19 cellular contexts compared by ENCODE assay signal in genomic region chr4:163758032-163758431, GRCh38.
"Had no signal": no experiment of that assay in that cellular context is flagged by ENCODE, and none has a peak within 500 bp of the region (broad histone marks: within the 10 kb centered on the region; RNA-seq: fewer than 3 reads in every experiment).

No MANE protein-coding gene starts in this region.

- DNase-seq: cortex of kidney; effector CD8-positive, alpha-beta T cell; gastrocnemius medialis; heart right ventricle; kidney glomerular epithelial cell; mesendoderm; naive B cell; occipital lobe; pancreas; psoas muscle; retina; right lobe of liver; stimulated activated CD4-positive, alpha-beta T cell treated with anti-CD3 and anti-CD28 coated beads, Interleukin-4, amount 100 ng/mL, for 24 hours; stimulated activated naive CD8-positive, alpha-beta T cell treated with anti-CD3 and anti-CD28 coated beads, Interleukin-15, amount 100 ng/mL, for 72 hours; transverse colon had no signal

- H3K36me3 ChIP-seq: gastrocnemius medialis, heart right ventricle, pancreas, right lobe of liver, thoracic aorta, transverse colon had no signal

- H3K4me3 ChIP-seq: dorsolateral prefrontal cortex, gastrocnemius medialis, heart right ventricle, pancreas, psoas muscle, right lobe of liver, thoracic aorta, transverse colon had no signal

- ATAC-seq: esophagus mucosa; heart right ventricle; pancreas; psoas muscle; right lobe of liver; stimulated activated memory B cell treated with anti-CD40 and anti-IgM and Interleukin-4, amounts not matched to agents 10 μg/mL and 1 μg/mL and 100 μg/mL, for 72 hours; stimulated activated naive CD8-positive, alpha-beta T cell treated with anti-CD3 and anti-CD28 coated beads, Interleukin-15, amount 100 ng/mL, for 72 hours had no signal

- H3K27ac ChIP-seq: dorsolateral prefrontal cortex, gastrocnemius medialis, heart right ventricle, pancreas, psoas muscle, right lobe of liver, thoracic aorta, transverse colon had no signal

- H3K27me3 ChIP-seq: dorsolateral prefrontal cortex, gastrocnemius medialis, heart right ventricle, right lobe of liver, transverse colon had no signal

- H3K4me1 ChIP-seq: gastrocnemius medialis, heart right ventricle, pancreas, psoas muscle, right lobe of liver, transverse colon had no signal

- H3K9me3 ChIP-seq: gastrocnemius medialis, heart right ventricle, pancreas, psoas muscle, thoracic aorta, transverse colon had no signal
